Comparison of ENCODE assay signal across 29 cellular contexts in the genomic region with DNA sequence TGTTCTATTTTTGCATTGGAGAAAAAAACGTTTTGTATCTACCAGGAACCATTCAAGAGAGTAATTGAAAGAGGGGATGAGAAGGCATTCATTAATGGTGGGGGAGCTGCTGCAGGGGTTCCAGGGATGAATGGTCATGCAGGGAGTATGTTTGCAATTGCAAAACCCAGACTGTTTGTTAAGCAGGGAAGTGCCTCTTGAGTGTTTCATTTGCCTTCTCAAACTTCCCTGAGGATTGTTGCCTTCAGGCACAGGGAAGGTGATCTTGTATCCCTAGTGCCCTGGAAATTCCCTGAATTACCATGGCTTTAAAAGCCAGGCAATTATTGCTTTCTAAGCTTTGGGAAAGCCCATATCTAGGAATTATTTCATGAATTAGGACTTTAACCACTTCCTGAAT.
"Had no signal": no experiment of that assay in that cellular context is flagged by ENCODE, and none has a peak within 500 bp of the region (broad histone marks: within the 10 kb centered on the region; RNA-seq: fewer than 3 reads in every experiment).

No MANE protein-coding gene starts in this region.

- H3K9me3 Mint-ChIP-seq: activated T-cell treated with anti-CD3 and anti-CD28 coated beads, Interleukin-2, amount 50 U/mL, for 24 hours; mesothelial cell of epicardium; nephron progenitor cell had no signal

- H3K4me1 Mint-ChIP-seq: activated CD4-positive, alpha-beta T cell treated with anti-CD3 and anti-CD28 coated beads, Interleukin-2, amount 10 ng/mL, durations not matched to agents 24 days and 14 days; immature natural killer cell; mesothelial cell of epicardium; naive B cell; nephron progenitor cell had no signal

- H3K27ac Mint-ChIP-seq: activated CD4-positive, alpha-beta memory T cell treated with anti-CD3 and anti-CD28 coated beads for 36 hours; activated CD4-positive, alpha-beta T cell treated with anti-CD3 and anti-CD28 coated beads, Interleukin-2, amount 10 ng/mL, durations not matched to agents 24 days and 14 days; activated naive CD8-positive, alpha-beta T cell treated with anti-CD3 and anti-CD28 coated beads, Interleukin-2, amount 50 U/mL, for 24 hours; activated T-cell treated with anti-CD3 and anti-CD28 coated beads, Interleukin-2, amount 50 U/mL, for 24 hours; immature natural killer cell; mesothelial cell of epicardium; nephron progenitor cell; T-helper 2 cell treated with Interferon-gamma antibody and Interleukin-4, amounts not matched to agents 5 μg/mL and 100 μg/mL, for 36 hours had no signal

- DNase-seq: activated CD4-positive, alpha-beta memory T cell treated with anti-CD3 and anti-CD28 coated beads for 36 hours; activated CD4-positive, alpha-beta T cell treated with anti-CD3 and anti-CD28 coated beads, Interleukin-2, amount 10 ng/mL, durations not matched to agents 24 days and 14 days; activated CD4-positive, CD25-positive, alpha-beta regulatory T cell; activated CD8-positive, alpha-beta memory T cell treated with anti-CD3 and anti-CD28 coated beads, Interleukin-2, amount 50 U/mL, for 48 hours; activated gamma-delta T cell; activated naive CD4-positive, alpha-beta T cell treated with anti-CD3 and anti-CD28 coated beads, Interleukin-2, amount 50 U/mL, for 16 hours; activated naive CD8-positive, alpha-beta T cell treated with anti-CD3 and anti-CD28 coated beads, Interleukin-2, amount 50 U/mL, for 24 hours; activated T-cell treated with anti-CD3 and anti-CD28 coated beads, Interleukin-2, amount 50 U/mL, for 24 hours; amygdala; dermis blood vessel endothelial cell; effector CD4-positive, alpha-beta T cell; glutamatergic neuron; immature natural killer cell; kidney; left colon; naive B cell; nephron progenitor cell; right lobe of liver; stimulated activated CD4-positive, alpha-beta T cell treated with anti-CD3 and anti-CD28 coated beads, Interleukin-2, amount 100 ng/mL, for 48 hours; stimulated activated naive CD4-positive, alpha-beta T cell treated with Interleukin-2 at 50 U/mL for 16 hours; T-helper 1 cell had no signal

- H3K27ac ChIP-seq: epithelial cell of prostate, neutrophil, right lobe of liver, tibial nerve had no signal

- H3K36me3 Mint-ChIP-seq: activated CD4-positive, alpha-beta memory T cell treated with anti-CD3 and anti-CD28 coated beads for 36 hours; mesothelial cell of epicardium; naive B cell had no signal

- FAIRE-seq: colon, frontal cortex, kidney, urothelium cell line had no signal

- H3K27me3 Mint-ChIP-seq: activated CD4-positive, alpha-beta memory T cell treated with anti-CD3 and anti-CD28 coated beads for 36 hours; activated CD4-positive, alpha-beta T cell treated with anti-CD3 and anti-CD28 coated beads, Interleukin-2, amount 10 ng/mL, durations not matched to agents 24 days and 14 days; activated naive CD8-positive, alpha-beta T cell treated with anti-CD3 and anti-CD28 coated beads, Interleukin-2, amount 50 U/mL, for 24 hours; activated T-cell treated with anti-CD3 and anti-CD28 coated beads, Interleukin-2, amount 50 U/mL, for 24 hours had no signal

- H3K4me3 Mint-ChIP-seq: activated CD4-positive, alpha-beta memory T cell treated with anti-CD3 and anti-CD28 coated beads for 36 hours; activated CD4-positive, alpha-beta T cell treated with anti-CD3 and anti-CD28 coated beads, Interleukin-2, amount 10 ng/mL, durations not matched to agents 24 days and 14 days; activated naive CD8-positive, alpha-beta T cell treated with anti-CD3 and anti-CD28 coated beads, Interleukin-2, amount 50 U/mL, for 24 hours; activated T-cell treated with anti-CD3 and anti-CD28 coated beads, Interleukin-2, amount 50 U/mL, for 24 hours; immature natural killer cell; mesothelial cell of epicardium; naive B cell; nephron progenitor cell; T-helper 2 cell treated with Interferon-gamma antibody and Interleukin-4, amounts not matched to agents 5 μg/mL and 100 μg/mL, for 36 hours had no signal
